In genomic region chr16:14375132-14375491, GRCh38 we compare ENCODE assay signal across 19 cellular contexts.
"Had no signal": no experiment of that assay in that cellular context is flagged by ENCODE, and none has a peak within 500 bp of the region (broad histone marks: within the 10 kb centered on the region; RNA-seq: fewer than 3 reads in every experiment).

No MANE protein-coding gene starts in this region.

- H3K36me3 Mint-ChIP-seq: memory B cell; natural killer cell; stimulated activated naive B cell treated with anti-CD40 and anti-IgM and Interleukin-4, amounts not matched to agents 10 μg/mL and 1 μg/mL and 100 μg/mL, for 72 hours; T-cell had no signal

- H3K9me3 ChIP-seq: left lung, neutrophil, tibial nerve, vagina had no signal

- H3K9me3 Mint-ChIP-seq: activated naive CD4-positive, alpha-beta T cell treated with anti-CD3 and anti-CD28 coated beads for 36 hours; activated naive CD8-positive, alpha-beta T cell treated with anti-CD3 and anti-CD28 coated beads, Interleukin-2, amount 50 U/mL, for 24 hours; activated T-helper 2 cell treated with anti-CD3 and anti-CD28 coated beads, Interferon-gamma antibody, Interleukin-2, Interleukin-4, amounts not matched to agents 10 μg/mL and 5 μg/mL and 100 μg/mL, durations not matched to agents 14 hours and 24 hours and 36 hours; memory B cell; natural killer cell; stimulated activated naive B cell treated with anti-CD40 and anti-IgM and Interleukin-4, amounts not matched to agents 10 μg/mL and 1 μg/mL and 100 μg/mL, for 72 hours; T-cell had no signal

- H3K27ac ChIP-seq: coronary artery, epithelial cell of prostate, left lung, neutrophil, tibial nerve, vagina had no signal

- FAIRE-seq: keratinocyte had no signal

- H3K4me1 ChIP-seq: left lung had no signal

- H3K4me3 Mint-ChIP-seq: activated naive CD4-positive, alpha-beta T cell treated with anti-CD3 and anti-CD28 coated beads for 36 hours; activated naive CD8-positive, alpha-beta T cell treated with anti-CD3 and anti-CD28 coated beads, Interleukin-2, amount 50 U/mL, for 24 hours; memory B cell; natural killer cell; stimulated activated naive B cell treated with anti-CD40 and anti-IgM and Interleukin-4, amounts not matched to agents 10 μg/mL and 1 μg/mL and 100 μg/mL, for 72 hours; T-cell had no signal

- H3K36me3 ChIP-seq: left lung, neutrophil, tibial nerve, vagina had no signal

- H3K27me3 ChIP-seq: left lung, neutrophil, tibial nerve, vagina had no signal

- ATAC-seq: activated CD4-positive, CD25-positive, alpha-beta regulatory T cell treated with anti-CD3 and anti-CD28 coated beads, Interleukin-2, amount 50 U/mL, for 24 hours; activated naive CD8-positive, alpha-beta T cell treated with anti-CD3 and anti-CD28 coated beads, Interleukin-2, amount 50 U/mL, for 24 hours; left lung; natural killer cell; T-cell had no signal

- H3K4me1 Mint-ChIP-seq: activated naive CD8-positive, alpha-beta T cell treated with anti-CD3 and anti-CD28 coated beads, Interleukin-2, amount 50 U/mL, for 24 hours; natural killer cell had no signal

- H3K4me3 ChIP-seq: coronary artery, left lung, tibial nerve, vagina had no signal

- H3K27me3 Mint-ChIP-seq: activated naive CD8-positive, alpha-beta T cell treated with anti-CD3 and anti-CD28 coated beads, Interleukin-2, amount 50 U/mL, for 24 hours; T-cell had no signal

- H3K27ac Mint-ChIP-seq: activated naive CD4-positive, alpha-beta T cell treated with anti-CD3 and anti-CD28 coated beads for 36 hours; activated naive CD8-positive, alpha-beta T cell treated with anti-CD3 and anti-CD28 coated beads, Interleukin-2, amount 50 U/mL, for 24 hours; activated T-helper 2 cell treated with anti-CD3 and anti-CD28 coated beads, Interferon-gamma antibody, Interleukin-2, Interleukin-4, amounts not matched to agents 10 μg/mL and 5 μg/mL and 100 μg/mL, durations not matched to agents 14 hours and 24 hours and 36 hours; memory B cell; natural killer cell; stimulated activated naive B cell treated with anti-CD40 and anti-IgM and Interleukin-4, amounts not matched to agents 10 μg/mL and 1 μg/mL and 100 μg/mL, for 72 hours; T-cell had no signal

- DNase-seq: activated naive CD4-positive, alpha-beta T cell treated with anti-CD3 and anti-CD28 coated beads for 36 hours; activated naive CD8-positive, alpha-beta T cell treated with anti-CD3 and anti-CD28 coated beads, Interleukin-2, amount 50 U/mL, for 24 hours; natural killer cell; retina; stimulated activated CD4-positive, alpha-beta T cell treated with anti-CD3 and anti-CD28 coated beads, Interleukin-15, amount 100 ng/mL, for 24 hours; stimulated activated CD4-positive, alpha-beta T cell treated with anti-CD3 and anti-CD28 coated beads, Interleukin-4, amount 100 ng/mL, for 1 hour; stimulated activated naive B cell treated with anti-CD40 and anti-IgM and Interleukin-4, amounts not matched to agents 10 μg/mL and 1 μg/mL and 100 μg/mL, for 72 hours; T-cell; T-helper 9 cell had no signal
